Comparison of ENCODE assay signal across 15 cellular contexts in genomic region chrX:138890491-138890890, GRCh38.
A peak's percentile ranks its signal among the peaks of the same experiment; 100 is the strongest.
DNase-seq lines count a peak whose midpoint lies in the region; ATAC-seq and TF ChIP-seq lines count a peak whose summit lies in the region.
"Had no signal": no experiment of that assay in that cellular context is flagged by ENCODE, and none has a peak within 500 bp of the region (broad histone marks: within the 10 kb centered on the region; RNA-seq: fewer than 3 reads in every experiment).

No MANE protein-coding gene starts in this region.

- no peaks in the 10 kb centered on the region for H3K9me2 ChIP-seq in GM23248 (ENCODE audit: insufficient read depth)

- H3K4me3 ChIP-seq in AG10803 (ENCODE audit: low read length) (no peak overlapping the region), GM23248 (no peak overlapping the region), epithelial cell of esophagus (ENCODE audit: low read length) (no peak overlapping the region), fibroblast of mammary gland (ENCODE audit: control insufficient read depth, low read depth, low read length) (no peak overlapping the region)

- H3K27ac Mint-ChIP-seq in T-helper 2 cell treated with Interferon-gamma antibody and Interleukin-4, amounts not matched to agents 5 μg/mL and 100 μg/mL, for 36 hours, result no peak overlapping the region
- H3K27ac Mint-ChIP-seq: B cell; CD4-positive, alpha-beta T cell had no signal

- no peaks in the 10 kb centered on the region for H3K36me3 ChIP-seq in GM23248 (ENCODE audit: low read depth)

- in situ Hi-C loops in GM23248 (cut with MboI), result no loop called here

- no peaks in the 10 kb centered on the region for H4K20me1 ChIP-seq in GM23248 (ENCODE audit: insufficient read depth)

- peak; percentile 59 for DNase-seq in AG10803 (ENCODE audit: low read depth)
- DNase-seq in GM23248, result peak; percentile 43
- peak; percentile 6 for DNase-seq in epithelial cell of esophagus (ENCODE audit: low read depth)
- DNase-seq in fibroblast of mammary gland (ENCODE audit: low read depth), result peak; percentile 32
- DNase-seq in GM20000 (ENCODE audit: low spot score), result no peak
- DNase-seq in left lobe of liver (ENCODE audit: low spot score), result no peak
- DNase-seq in T-helper 2 cell treated with Interferon-gamma antibody and Interleukin-4, amounts not matched to agents 5 μg/mL and 100 μg/mL, for 36 hours (ENCODE audit: low spot score), result no peak
- DNase-seq: 8988T; C1 segment of cervical spinal cord; Calu3; CD4-positive, alpha-beta T cell; DMS 273 treated with DMSO at 0.1 percent for 48 hours had no signal

- no peaks in the 10 kb centered on the region for H3K9me3 Mint-ChIP-seq in T-helper 2 cell treated with Interferon-gamma antibody and Interleukin-4, amounts not matched to agents 5 μg/mL and 100 μg/mL, for 36 hours
- H3K9me3 Mint-ChIP-seq: CD4-positive, alpha-beta T cell had no signal

- H3F3A ChIP-seq in GM23248 (ENCODE audit: insufficient read depth), result peaks cover 10% of the 10 kb centered on the region; the same call in 1 of the 2 replicates

- ATAC-seq in left lobe of liver (no peak), GM21786 (IDR thresholded peaks at IDR 0.05; ENCODE audit: unreplicated experiment) (no peak)

- H3K9ac ChIP-seq in GM23248, result no peak overlapping the region

- TF ChIP-seq CTCF in AG10803 (conservative IDR thresholded peaks at IDR 0.05; ENCODE audit: low read length) (no peak), epithelial cell of esophagus (IDR thresholded peaks at IDR 0.05; ENCODE audit: insufficient read depth, low read depth, low read length, missing control alignments) (no peak), fibroblast of mammary gland (conservative IDR thresholded peaks at IDR 0.05; ENCODE audit: control insufficient read depth, insufficient read depth, low read depth, low read length) (no peak), GM20000 (IDR thresholded peaks at IDR 0.05; ENCODE audit: extremely low read depth, missing control alignments) (no peak)

- no peaks in the 10 kb centered on the region for H3K79me2 ChIP-seq in GM23248 (ENCODE audit: insufficient read depth)

- no peaks in the 10 kb centered on the region for H3K9me3 ChIP-seq in GM23248 (ENCODE audit: low read depth)

- H3K4me1 Mint-ChIP-seq in T-helper 2 cell treated with Interferon-gamma antibody and Interleukin-4, amounts not matched to agents 5 μg/mL and 100 μg/mL, for 36 hours (ENCODE audit: low read depth), result no peaks in the 10 kb centered on the region
- H3K4me1 Mint-ChIP-seq: B cell had no signal

- H3K4me2 ChIP-seq in GM23248 (ENCODE audit: unreplicated experiment), result no peak overlapping the region

- H3K4me1 ChIP-seq in GM23248 (ENCODE audit: insufficient read depth), result peaks cover 17% of the 10 kb centered on the region; the same call in 1 of the 2 replicates

- no peaks in the 10 kb centered on the region for H3K27me3 ChIP-seq in GM23248 (replicated peaks; ENCODE audit: insufficient read depth)

- no peak overlapping the region for H3K27ac ChIP-seq in GM23248
- H3K27ac ChIP-seq: HL-60 had no signal

- no peaks in the 10 kb centered on the region for H3K36me3 Mint-ChIP-seq in T-helper 2 cell treated with Interferon-gamma antibody and Interleukin-4, amounts not matched to agents 5 μg/mL and 100 μg/mL, for 36 hours (ENCODE audit: low read depth)

- no peak overlapping the region for H3K4me3 Mint-ChIP-seq in T-helper 2 cell treated with Interferon-gamma antibody and Interleukin-4, amounts not matched to agents 5 μg/mL and 100 μg/mL, for 36 hours
- H3K4me3 Mint-ChIP-seq: B cell; CD4-positive, alpha-beta T cell had no signal

- no peak overlapping the region for H2AFZ ChIP-seq in GM23248

- H3K27me3 Mint-ChIP-seq in T-helper 2 cell treated with Interferon-gamma antibody and Interleukin-4, amounts not matched to agents 5 μg/mL and 100 μg/mL, for 36 hours (ENCODE audit: low read depth), result no peaks in the 10 kb centered on the region
- H3K27me3 Mint-ChIP-seq: B cell; CD4-positive, alpha-beta T cell had no signal

Comparison
In these comparisons a context has a peak if more than half of its experiments do, and no peak if none do; other contexts are left out.
1. DNase-seq: peak in AG10803 (single experiment), GM23248 (single experiment), epithelial cell of esophagus (single experiment) and fibroblast of mammary gland (single experiment); none in GM20000 (single experiment), left lobe of liver (single experiment) and T-helper 2 cell treated with Interferon-gamma antibody and Interleukin-4, amounts not matched to agents 5 μg/mL and 100 μg/mL, for 36 hours (single experiment).